In the genomic region with DNA sequence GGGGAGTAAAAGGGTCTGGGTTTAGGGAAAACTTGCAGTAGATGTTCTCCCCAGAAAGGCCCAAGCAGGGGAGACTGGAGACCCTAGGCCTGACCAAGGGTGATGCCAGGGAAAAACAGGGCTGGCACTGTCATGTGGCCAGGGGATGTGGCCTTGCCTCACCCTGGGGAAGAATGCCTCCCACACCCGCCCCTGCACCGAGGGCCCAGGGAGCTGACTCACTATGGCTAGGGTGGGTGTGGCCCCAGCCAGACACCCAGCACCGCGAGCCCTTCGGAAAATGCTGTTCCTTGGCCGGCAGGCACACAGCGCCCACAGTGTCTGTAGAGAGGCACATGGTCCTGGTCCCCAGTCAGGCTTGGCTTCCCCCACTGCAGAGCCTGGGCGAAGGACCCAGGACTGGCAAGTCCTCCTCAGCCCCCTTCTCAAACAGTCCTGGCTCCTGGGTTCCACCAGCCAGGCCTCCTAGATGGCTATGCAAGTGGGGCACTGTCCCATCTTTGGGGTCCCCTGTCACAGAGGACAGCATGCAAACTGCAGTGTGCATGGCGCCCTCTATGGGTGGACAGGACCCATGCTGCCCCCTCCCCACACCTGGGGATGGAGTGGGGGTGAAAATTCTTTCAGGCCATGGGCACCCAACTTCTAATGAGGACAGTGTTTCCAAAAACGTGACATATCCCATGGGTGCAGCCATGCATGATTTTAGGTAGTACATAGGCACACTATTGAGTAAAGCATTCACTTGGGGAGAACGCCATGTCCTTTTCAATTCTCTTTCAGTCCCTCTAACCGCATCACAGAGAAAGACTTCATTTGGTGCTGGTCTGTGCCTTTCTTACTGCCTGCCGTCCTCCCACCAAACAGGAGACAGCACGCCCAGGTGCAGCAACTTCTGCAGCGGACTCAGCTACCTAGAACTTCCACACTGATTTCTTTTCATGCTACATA, we compare ENCODE assay signal across 1 cellular context.
TF ChIP-seq lines count a peak whose summit lies in the region.

No MANE protein-coding gene starts in this region.

TF ChIP-seq in K562, 482 proteins besides CTCF, POLR2A, EP300 and RAD21 (continued from another document and continues in another):
- TF ChIP-seq, protein P1, sequence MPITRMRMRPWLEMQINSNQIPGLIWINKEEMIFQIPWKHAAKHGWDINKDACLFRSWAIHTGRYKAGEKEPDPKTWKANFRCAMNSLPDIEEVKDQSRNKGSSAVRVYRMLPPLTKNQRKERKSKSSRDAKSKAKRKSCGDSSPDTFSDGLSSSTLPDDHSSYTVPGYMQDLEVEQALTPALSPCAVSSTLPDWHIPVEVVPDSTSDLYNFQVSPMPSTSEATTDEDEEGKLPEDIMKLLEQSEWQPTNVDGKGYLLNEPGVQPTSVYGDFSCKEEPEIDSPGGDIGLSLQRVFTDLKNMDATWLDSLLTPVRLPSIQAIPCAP (CRISPR knock-in tag; IDR thresholded peaks at IDR 0.05; ENCODE audit: borderline replicate concordance): no peak
- TF ChIP-seq GABPA (tag; conservative IDR thresholded peaks at IDR 0.05; ENCODE audit: low read depth): no peak
- TF ChIP-seq RBFOX2 (IDR thresholded peaks at IDR 0.05; ENCODE audit: low read depth, low read length): peak; percentile 84
- TF ChIP-seq SMAD2 (IDR thresholded peaks at IDR 0.05; ENCODE audit: low read depth, low read length): no peak
- no peak for TF ChIP-seq PURB (CRISPR knock-in tag; IDR thresholded peaks at IDR 0.05; ENCODE audit: low read depth)
- TF ChIP-seq ZBTB17 (CRISPR knock-in tag; IDR thresholded peaks at IDR 0.05): 0 out of 2 replicates have a peak, but pooled peaks have one; percentile 15
- peak; percentile 83 to 84 for TF ChIP-seq MAZ (CRISPR knock-in tag; conservative IDR thresholded peaks at IDR 0.05 in 1 of 2, IDR thresholded peaks at IDR 0.05 in 1 of 2)
- TF ChIP-seq HDGF (IDR thresholded peaks at IDR 0.05): 0 out of 2 replicates have a peak, but pooled peaks have one; percentile 14
- no peak; the same call in 1 of the 2 replicates for TF ChIP-seq ZFP1 (CRISPR knock-in tag; IDR thresholded peaks at IDR 0.05)
- TF ChIP-seq RBM14 (IDR thresholded peaks at IDR 0.05; ENCODE audit: borderline replicate concordance, insufficient read depth, low read depth, low read length): no peak
- peak; percentile 56 for TF ChIP-seq ZNF431 (CRISPR knock-in tag; IDR thresholded peaks at IDR 0.05)
- TF ChIP-seq, protein P2, sequence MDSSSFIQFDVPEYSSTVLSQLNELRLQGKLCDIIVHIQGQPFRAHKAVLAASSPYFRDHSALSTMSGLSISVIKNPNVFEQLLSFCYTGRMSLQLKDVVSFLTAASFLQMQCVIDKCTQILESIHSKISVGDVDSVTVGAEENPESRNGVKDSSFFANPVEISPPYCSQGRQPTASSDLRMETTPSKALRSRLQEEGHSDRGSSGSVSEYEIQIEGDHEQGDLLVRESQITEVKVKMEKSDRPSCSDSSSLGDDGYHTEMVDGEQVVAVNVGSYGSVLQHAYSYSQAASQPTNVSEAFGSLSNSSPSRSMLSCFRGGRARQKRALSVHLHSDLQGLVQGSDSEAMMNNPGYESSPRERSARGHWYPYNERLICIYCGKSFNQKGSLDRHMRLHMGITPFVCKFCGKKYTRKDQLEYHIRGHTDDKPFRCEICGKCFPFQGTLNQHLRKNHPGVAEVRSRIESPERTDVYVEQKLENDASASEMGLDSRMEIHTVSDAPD (CRISPR knock-in tag; IDR thresholded peaks at IDR 0.05): no peak
- 0 out of 2 replicates have a peak, but pooled peaks have one; percentile 37 for TF ChIP-seq ZNF561 (CRISPR knock-in tag; conservative IDR thresholded peaks at IDR 0.05)
- TF ChIP-seq MCM7 (IDR thresholded peaks at IDR 0.05): no peak
- 0 out of 2 replicates have a peak, but pooled peaks have one; percentile 27 for TF ChIP-seq ZKSCAN3 (CRISPR knock-in tag; IDR thresholded peaks at IDR 0.05)
- TF ChIP-seq ZBTB11 (CRISPR knock-in tag; IDR thresholded peaks at IDR 0.05): 0 out of 6 replicates have a peak, but pooled peaks of 1 of the 3 experiments have one; percentile 49
- peak; percentile 86 for TF ChIP-seq MYC (IDR thresholded peaks at IDR 0.05; ENCODE audit: low read depth, low read length)
- peak; percentile 47; the same call in 1 of the 2 replicates for TF ChIP-seq MYC (CRISPR knock-in tag; IDR thresholded peaks at IDR 0.05; ENCODE audit: borderline replicate concordance, low read depth)
- no peak for TF ChIP-seq AFF1 (IDR thresholded peaks at IDR 0.05; ENCODE audit: low read depth in 1 of 2, partially characterized antibody in 2 of 2)
- no peak for TF ChIP-seq CSDE1 (IDR thresholded peaks at IDR 0.05)
- peak; percentile 6; the same call in 1 of the 2 replicates for TF ChIP-seq BHLHE40 (IDR thresholded peaks at IDR 0.05; ENCODE audit: low read length)
- TF ChIP-seq ZKSCAN1 (IDR thresholded peaks at IDR 0.05; ENCODE audit: low read depth, low read length): 0 out of 2 replicates have a peak, but pooled peaks have one; percentile 21
- TF ChIP-seq NCOR1 (IDR thresholded peaks at IDR 0.05): peak; percentile 56
- TF ChIP-seq PRMT5 (CRISPR knock-in tag; IDR thresholded peaks at IDR 0.05): no peak
- TF ChIP-seq, protein P3, sequence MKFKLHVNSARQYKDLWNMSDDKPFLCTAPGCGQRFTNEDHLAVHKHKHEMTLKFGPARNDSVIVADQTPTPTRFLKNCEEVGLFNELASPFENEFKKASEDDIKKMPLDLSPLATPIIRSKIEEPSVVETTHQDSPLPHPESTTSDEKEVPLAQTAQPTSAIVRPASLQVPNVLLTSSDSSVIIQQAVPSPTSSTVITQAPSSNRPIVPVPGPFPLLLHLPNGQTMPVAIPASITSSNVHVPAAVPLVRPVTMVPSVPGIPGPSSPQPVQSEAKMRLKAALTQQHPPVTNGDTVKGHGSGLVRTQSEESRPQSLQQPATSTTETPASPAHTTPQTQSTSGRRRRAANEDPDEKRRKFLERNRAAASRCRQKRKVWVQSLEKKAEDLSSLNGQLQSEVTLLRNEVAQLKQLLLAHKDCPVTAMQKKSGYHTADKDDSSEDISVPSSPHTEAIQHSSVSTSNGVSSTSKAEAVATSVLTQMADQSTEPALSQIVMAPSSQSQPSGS (CRISPR knock-in tag; IDR thresholded peaks at IDR 0.05): no peak
- TF ChIP-seq, protein P4, sequence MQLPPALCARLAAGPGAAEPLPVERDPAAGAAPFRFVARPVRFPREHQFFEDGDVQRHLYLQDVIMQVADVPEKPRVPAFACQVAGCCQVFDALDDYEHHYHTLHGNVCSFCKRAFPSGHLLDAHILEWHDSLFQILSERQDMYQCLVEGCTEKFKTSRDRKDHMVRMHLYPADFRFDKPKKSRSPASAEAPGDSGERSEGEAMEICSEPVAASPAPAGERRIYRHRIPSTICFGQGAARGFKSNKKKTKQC (CRISPR knock-in tag; IDR thresholded peaks at IDR 0.05): peak; percentile 16; the same call in 1 of the 2 replicates
- no peak for TF ChIP-seq HES1 (IDR thresholded peaks at IDR 0.05; ENCODE audit: low read depth)
- peak; percentile 82 for TF ChIP-seq ARID1B (IDR thresholded peaks at IDR 0.05)
- no peak for TF ChIP-seq NR4A1 (CRISPR knock-in tag; IDR thresholded peaks at IDR 0.05)
- peak; percentile 87; the same call in 1 of the 2 replicates for TF ChIP-seq NR4A1 (tag; IDR thresholded peaks at IDR 0.05)
- TF ChIP-seq, protein P5, sequence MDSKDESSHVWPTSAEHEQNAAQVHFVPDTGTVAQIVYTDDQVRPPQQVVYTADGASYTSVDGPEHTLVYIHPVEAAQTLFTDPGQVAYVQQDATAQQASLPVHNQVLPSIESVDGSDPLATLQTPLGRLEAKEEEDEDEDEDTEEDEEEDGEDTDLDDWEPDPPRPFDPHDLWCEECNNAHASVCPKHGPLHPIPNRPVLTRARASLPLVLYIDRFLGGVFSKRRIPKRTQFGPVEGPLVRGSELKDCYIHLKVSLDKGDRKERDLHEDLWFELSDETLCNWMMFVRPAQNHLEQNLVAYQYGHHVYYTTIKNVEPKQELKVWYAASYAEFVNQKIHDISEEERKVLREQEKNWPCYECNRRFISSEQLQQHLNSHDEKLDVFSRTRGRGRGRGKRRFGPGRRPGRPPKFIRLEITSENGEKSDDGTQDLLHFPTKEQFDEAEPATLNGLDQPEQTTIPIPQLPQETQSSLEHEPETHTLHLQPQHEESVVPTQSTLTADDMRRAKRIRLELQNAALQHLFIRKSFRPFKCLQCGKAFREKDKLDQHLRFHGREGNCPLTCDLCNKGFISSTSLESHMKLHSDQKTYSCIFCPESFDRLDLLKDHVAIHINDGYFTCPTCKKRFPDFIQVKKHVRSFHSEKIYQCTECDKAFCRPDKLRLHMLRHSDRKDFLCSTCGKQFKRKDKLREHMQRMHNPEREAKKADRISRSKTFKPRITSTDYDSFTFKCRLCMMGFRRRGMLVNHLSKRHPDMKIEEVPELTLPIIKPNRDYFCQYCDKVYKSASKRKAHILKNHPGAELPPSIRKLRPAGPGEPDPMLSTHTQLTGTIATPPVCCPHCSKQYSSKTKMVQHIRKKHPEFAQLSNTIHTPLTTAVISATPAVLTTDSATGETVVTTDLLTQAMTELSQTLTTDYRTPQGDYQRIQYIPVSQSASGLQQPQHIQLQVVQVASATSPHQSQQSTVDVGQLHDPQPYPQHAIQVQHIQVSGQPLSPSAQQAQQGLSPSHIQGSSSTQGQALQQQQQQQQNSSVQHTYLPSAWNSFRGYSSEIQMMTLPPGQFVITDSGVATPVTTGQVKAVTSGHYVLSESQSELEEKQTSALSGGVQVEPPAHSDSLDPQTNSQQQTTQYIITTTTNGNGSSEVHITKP (IDR thresholded peaks at IDR 0.05; ENCODE audit: partially characterized antibody): peak; percentile 8
- no peak for TF ChIP-seq ZNF24 (IDR thresholded peaks at IDR 0.05)
- TF ChIP-seq FOSL1 (tag; conservative IDR thresholded peaks at IDR 0.05): peak; percentile 87
- TF ChIP-seq, protein P6, sequence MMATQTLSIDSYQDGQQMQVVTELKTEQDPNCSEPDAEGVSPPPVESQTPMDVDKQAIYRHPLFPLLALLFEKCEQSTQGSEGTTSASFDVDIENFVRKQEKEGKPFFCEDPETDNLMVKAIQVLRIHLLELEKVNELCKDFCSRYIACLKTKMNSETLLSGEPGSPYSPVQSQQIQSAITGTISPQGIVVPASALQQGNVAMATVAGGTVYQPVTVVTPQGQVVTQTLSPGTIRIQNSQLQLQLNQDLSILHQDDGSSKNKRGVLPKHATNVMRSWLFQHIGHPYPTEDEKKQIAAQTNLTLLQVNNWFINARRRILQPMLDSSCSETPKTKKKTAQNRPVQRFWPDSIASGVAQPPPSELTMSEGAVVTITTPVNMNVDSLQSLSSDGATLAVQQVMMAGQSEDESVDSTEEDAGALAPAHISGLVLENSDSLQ (IDR thresholded peaks at IDR 0.05): 0 out of 2 replicates have a peak, but pooled peaks have one; percentile 40
- TF ChIP-seq HDAC3 (IDR thresholded peaks at IDR 0.05; ENCODE audit: borderline replicate concordance, partially characterized antibody): peak; percentile 21
- TF ChIP-seq ELF1 (tag; IDR thresholded peaks at IDR 0.05): no peak
- TF ChIP-seq ATF1 (CRISPR knock-in tag; IDR thresholded peaks at IDR 0.05): no peak
- TF ChIP-seq ATF1 (tag; IDR thresholded peaks at IDR 0.05): peak; percentile 35
- TF ChIP-seq GTF2A2 (tag; IDR thresholded peaks at IDR 0.05): no peak
- TF ChIP-seq NR3C1 (CRISPR knock-in tag; IDR thresholded peaks at IDR 0.05): no peak
- no peak for TF ChIP-seq ZNF780A (CRISPR knock-in tag; IDR thresholded peaks at IDR 0.05)
- TF ChIP-seq BCL6 (CRISPR knock-in tag; IDR thresholded peaks at IDR 0.05): no peak
- 0 out of 2 replicates have a peak, but pooled peaks have one; percentile 10 for TF ChIP-seq CBFA2T3 (IDR thresholded peaks at IDR 0.05)
- no peak for TF ChIP-seq KDM1A (IDR thresholded peaks at IDR 0.05)
